8 cellular contexts compared by ENCODE assay signal in the genomic region with DNA sequence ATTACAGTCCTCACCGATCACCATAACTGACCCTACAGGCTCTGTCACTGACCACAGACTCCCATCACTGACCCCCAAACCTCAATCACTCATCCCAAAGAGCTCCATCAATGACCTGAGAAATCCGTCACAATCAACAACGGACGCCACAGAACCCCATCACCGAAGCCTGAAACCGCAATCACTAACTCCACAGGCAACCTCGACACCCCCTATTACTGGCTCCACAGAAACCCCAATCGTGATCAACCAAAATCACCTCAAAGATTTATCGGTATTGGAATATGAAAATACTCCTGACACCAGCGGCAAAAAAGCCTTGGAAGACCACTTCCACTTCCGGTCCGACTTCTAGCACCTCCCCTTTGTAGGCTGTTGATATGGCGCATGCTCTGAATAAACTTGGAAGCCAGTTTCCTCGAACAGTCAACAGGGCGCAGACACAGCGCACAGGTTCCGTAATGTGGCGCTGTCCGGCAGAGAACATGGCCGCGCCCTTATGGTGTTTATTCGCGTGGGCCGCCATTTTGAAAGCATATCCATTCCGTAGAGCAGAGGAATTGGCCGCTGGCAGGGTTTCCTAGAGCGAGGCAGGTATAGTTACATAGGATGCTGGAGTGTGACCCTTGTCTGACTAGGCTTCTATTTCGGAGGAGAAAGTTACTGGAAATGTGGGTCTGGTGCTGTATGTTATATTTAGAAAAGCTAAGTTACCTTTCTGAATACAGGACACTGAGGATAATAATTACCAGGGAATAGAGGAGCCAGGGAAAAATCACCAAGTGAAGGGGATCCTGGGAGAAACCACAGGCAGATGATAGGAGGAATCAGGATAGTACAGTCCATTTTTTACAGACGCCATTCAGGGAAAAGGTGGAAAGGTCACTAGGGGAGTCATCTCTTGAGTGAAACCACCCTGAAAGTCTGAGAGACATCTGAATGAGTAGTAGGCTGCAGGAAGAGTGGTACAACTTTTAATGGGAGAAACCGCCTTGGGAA. TPM values are rescaled to one million over a fixed set of nuclear protein-coding genes. Genes with fewer than 3 reads are reported as not detected.
DNase-seq lines count a peak whose midpoint lies in the region; ATAC-seq and TF ChIP-seq lines count a peak whose summit lies in the region.

Gene ZNF585A (minus strand): TSS at position 328 of the 999 bp plus-strand sequence. CDS start 2,785 bp downstream, outside the sequence.

- H3K27ac ChIP-seq in angular gyrus (ENCODE audit: low read depth, low read length): peak within 1 kb of the TSS; percentile 66
- H3K27ac ChIP-seq in upper lobe of right lung: peak within 1 kb of the TSS; percentile 77

- DNase-seq in GM13976 (ENCODE audit: low spot score) (peak; percentile 82), NCI-H1436 (lab: John Stamatoyannopoulos, UW) (peak; percentile 96), T-helper 1 cell (peak; percentile 82 to 93 (median 85)), left ventricle myocardium superior (peak; percentile 92), posterior vena cava (ENCODE audit: low spot score) (peak; percentile 96), upper lobe of right lung (peak; percentile 93)

- H3K36me3 ChIP-seq in upper lobe of right lung: peaks cover 18% of the 10 kb centered on the region

- peaks cover 5% of the 10 kb centered on the region for H3K4me1 ChIP-seq in upper lobe of right lung

- H3K9me3 ChIP-seq in upper lobe of right lung: no peaks in the 10 kb centered on the region

- in situ Hi-C loops in GM13976 (cut with MboI; ENCODE audit: low sequenced_read_pairs, unreplicated experiment): no loop called here

- TF ChIP-seq CTCF in GM13976 (IDR thresholded peaks at IDR 0.05; ENCODE audit: borderline replicate concordance, control extremely low read depth, extremely low read depth, insufficient read depth, missing control alignments) (no peak), upper lobe of right lung (IDR thresholded peaks at IDR 0.05) (peak; percentile 44)

- intact Hi-C loops in left ventricle myocardium superior (cut with micrococcal nuclease): no loop called here
- intact Hi-C loops in posterior vena cava (cut with DNase I): no loop called here
- intact Hi-C loops in upper lobe of right lung (cut with DNase I): no loop called here

- H3K27me3 ChIP-seq in upper lobe of right lung: no peaks in the 10 kb centered on the region

- peak; percentile 99 for ATAC-seq in HG02798 (IDR thresholded peaks at IDR 0.05; ENCODE audit: poor library complexity, unreplicated experiment)
- ATAC-seq in left ventricle myocardium superior: peak; percentile 100
- ATAC-seq in upper lobe of right lung: peak; percentile 100

- H3K4me3 ChIP-seq in upper lobe of right lung: peak within 1 kb of the TSS; percentile 76

RNA-seq across cellular contexts. Expression of gene ZNF585A, which starts in this region (rescaled TPM):
- total RNA-seq in left ventricle myocardium superior (12.3 TPM), posterior vena cava (10 to 100 TPM; 10.5 to 11.5 TPM), upper lobe of right lung (12.7 TPM)

Comparison
In these comparisons a context has a peak if more than half of its experiments do, and no peak if none do; other contexts are left out.
1. Peak in every context shown above with its lines: DNase-seq, ATAC-seq, H3K4me3 ChIP-seq and H3K27ac ChIP-seq.